Comparison of ENCODE assay signal across 22 cellular contexts in the genomic region with DNA sequence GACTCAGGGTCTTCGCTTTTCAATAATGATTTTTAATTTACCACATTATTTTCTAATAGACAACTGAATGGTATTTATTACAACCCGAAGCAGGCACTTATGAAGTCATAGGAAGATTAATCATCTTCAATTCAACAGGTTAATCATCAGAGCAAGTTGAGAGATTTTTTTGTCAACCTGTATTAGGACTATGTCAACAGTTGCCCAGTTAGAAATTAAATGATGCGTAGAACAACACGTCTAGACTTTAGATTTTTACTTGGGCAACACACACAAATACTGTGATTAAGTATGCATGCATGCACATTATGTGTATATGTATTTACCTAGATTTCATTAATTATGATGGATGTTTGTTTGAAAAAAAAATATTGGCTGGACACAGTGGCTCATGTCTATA. TPM values are rescaled to one million over a fixed set of nuclear protein-coding genes. Genes with fewer than 3 reads are reported as not detected.
DNase-seq lines count a peak whose midpoint lies in the region; FAIRE-seq and TF ChIP-seq lines count a peak whose summit lies in the region.
"Had no signal": no experiment of that assay in that cellular context is flagged by ENCODE, and none has a peak within 500 bp of the region (broad histone marks: within the 10 kb centered on the region; RNA-seq: fewer than 3 reads in every experiment).

No MANE protein-coding gene starts in this region.

- H3K9me3 ChIP-seq in endodermal cell (ENCODE audit: control insufficient read depth, low read length), result no peaks in the 10 kb centered on the region
- H3K9me3 ChIP-seq: HAP-1, MG63, Peyer's patch, SJSA1 had no signal

- no peak overlapping the region for H3K27ac ChIP-seq in endodermal cell (ENCODE audit: low read depth, low read length)
- H3K27ac ChIP-seq in caudate nucleus (ENCODE audit: low read depth, low read length), result no peak overlapping the region
- H3K27ac ChIP-seq: Peyer's patch, SJSA1 had no signal

- H3K4me3 ChIP-seq in NB4 (ENCODE audit: low read depth, low read length), result peak overlapping the region; percentile 6
- no peak overlapping the region for H3K4me3 ChIP-seq in bronchial epithelial cell (ENCODE audit: low read depth, low read length)
- H3K4me3 ChIP-seq in endodermal cell (ENCODE audit: low read length), result no peak overlapping the region
- H3K4me3 ChIP-seq: HAP-1, MG63, Peyer's patch, SJSA1 had no signal

- WGBS in endodermal cell (ENCODE audit: insufficient coverage in 1 of 2, insufficient read length in 1 of 2), 2 experiments, result 89 to 94% methylated on average over 3 to 4 of the region's 4 CpGs

- no peaks in the 10 kb centered on the region for H3K27me3 ChIP-seq in bronchial epithelial cell (ENCODE audit: control insufficient read depth, insufficient read depth, low read length)
- no peaks in the 10 kb centered on the region for H3K27me3 ChIP-seq in endodermal cell (ENCODE audit: control insufficient read depth, insufficient read depth, low read length, poor library complexity, severe bottlenecking)
- H3K27me3 ChIP-seq: MG63, Peyer's patch, SJSA1 had no signal

- H3K4me1 Mint-ChIP-seq in endodermal cell, result peaks cover 19% of the 10 kb centered on the region

- no peak overlapping the region for H3K27ac Mint-ChIP-seq in endodermal cell
- H3K27ac Mint-ChIP-seq: T-helper 1 cell treated with Interleukin-12 subunit alpha and Interleukin-12 subunit beta and Interleukin-4 antibody, amounts not matched to agents 30 μg/mL and 1 μg/mL, for 36 hours had no signal

- no peaks in the 10 kb centered on the region for H3K4me1 ChIP-seq in endodermal cell (ENCODE audit: control insufficient read depth, insufficient read depth, low read length)

- no peak overlapping the region for H3K9ac ChIP-seq in endodermal cell (ENCODE audit: extremely low read depth, low read length, poor library complexity, severe bottlenecking)

- no peak for TF ChIP-seq POLR2A in NB4 (IDR thresholded peaks at IDR 0.05; ENCODE audit: extremely low read depth, insufficient read length)

- H3K9me3 Mint-ChIP-seq in endodermal cell, result no peaks in the 10 kb centered on the region
- H3K9me3 Mint-ChIP-seq: CD4-positive, alpha-beta memory T cell; IgD-negative memory B cell; T-helper 1 cell treated with Interleukin-12 subunit alpha and Interleukin-12 subunit beta and Interleukin-4 antibody, amounts not matched to agents 30 μg/mL and 1 μg/mL, for 36 hours had no signal

- H3K27me3 Mint-ChIP-seq in endodermal cell (ENCODE audit: insufficient read depth), result no peaks in the 10 kb centered on the region
- H3K27me3 Mint-ChIP-seq: CD4-positive, alpha-beta memory T cell; IgD-negative memory B cell had no signal

- no peak for TF ChIP-seq CTCF in NB4 (IDR thresholded peaks at IDR 0.05; ENCODE audit: low read depth, low read length)
- TF ChIP-seq CTCF in bronchial epithelial cell (IDR thresholded peaks at IDR 0.05; ENCODE audit: insufficient read depth, low read length, severe bottlenecking), result no peak
- no peak for TF ChIP-seq CTCF in endodermal cell (conservative IDR thresholded peaks at IDR 0.05)

- H3K36me3 Mint-ChIP-seq in endodermal cell (ENCODE audit: low read depth), result peaks cover 18% of the 10 kb centered on the region

- peak; percentile 58 for DNase-seq in DMS79 treated with DMSO at 0.1 percent for 48 hours (lab: John Stamatoyannopoulos, UW)
- DNase-seq in NB4 (ENCODE audit: low read depth), result no peak
- DNase-seq in bronchial epithelial cell (ENCODE audit: low read depth), result peak; percentile 79
- DNase-seq in renal cortical epithelial cell (ENCODE audit: low read depth), result peak; percentile 50
- no peak for DNase-seq in endodermal cell
- DNase-seq in caudate nucleus (lab: John Stamatoyannopoulos, UW), result no peak
- no peak for DNase-seq in NCI-H187 treated with DMSO at 0.1 percent for 48 hours (lab: John Stamatoyannopoulos, UW)
- DNase-seq: Calu3; CD4-positive, alpha-beta memory T cell; DMS53; Karpas-422; MG63; NCI-H1092; NCI-H1694; NCI-H2107; NCI-H2227 treated with DMSO at 0.1 percent for 48 hours; NCI-H524 treated with DMSO at 0.1 percent for 48 hours; Peyer's patch had no signal

- H3K4me3 Mint-ChIP-seq in endodermal cell, result no peak overlapping the region
- H3K4me3 Mint-ChIP-seq: CD4-positive, alpha-beta memory T cell; T-helper 1 cell treated with Interleukin-12 subunit alpha and Interleukin-12 subunit beta and Interleukin-4 antibody, amounts not matched to agents 30 μg/mL and 1 μg/mL, for 36 hours had no signal

- H3K36me3 ChIP-seq in bronchial epithelial cell (ENCODE audit: control insufficient read depth, insufficient read depth, low read length) (peaks cover 3% of the 10 kb centered on the region), endodermal cell (ENCODE audit: control insufficient read depth, insufficient read depth, low read length) (peaks cover 5% of the 10 kb centered on the region)
- H3K36me3 ChIP-seq: HAP-1, MG63, Peyer's patch had no signal

- FAIRE-seq in bronchial epithelial cell (lab: Jason Lieb, UNC), result no peak

RNA-seq across cellular contexts. Expression of gene ILRUN, which starts 4.3 kb away (rescaled TPM):
- total RNA-seq in bronchial epithelial cell (62.1 and 64.9 TPM in 2 replicates), renal cortical epithelial cell (69.6 and 70.0 TPM in 2 replicates), endodermal cell (10 to 100 TPM; 73.0 to 90.5 TPM)
- polyA plus RNA-seq in endodermal cell (2013, experiment 1 of 2), result 38.0 TPM
- polyA plus RNA-seq in endodermal cell (2013, experiment 2 of 2), result 36.6 TPM

Comparison
In these comparisons a context has a peak if more than half of its experiments do, and no peak if none do; other contexts are left out.
1. DNase-seq: peak in DMS79 treated with DMSO at 0.1 percent for 48 hours (single experiment), bronchial epithelial cell (single experiment) and renal cortical epithelial cell (single experiment); none in NB4 (single experiment), endodermal cell (single experiment), caudate nucleus (0 of 61) and NCI-H187 treated with DMSO at 0.1 percent for 48 hours (single experiment).